In the genomic region with DNA sequence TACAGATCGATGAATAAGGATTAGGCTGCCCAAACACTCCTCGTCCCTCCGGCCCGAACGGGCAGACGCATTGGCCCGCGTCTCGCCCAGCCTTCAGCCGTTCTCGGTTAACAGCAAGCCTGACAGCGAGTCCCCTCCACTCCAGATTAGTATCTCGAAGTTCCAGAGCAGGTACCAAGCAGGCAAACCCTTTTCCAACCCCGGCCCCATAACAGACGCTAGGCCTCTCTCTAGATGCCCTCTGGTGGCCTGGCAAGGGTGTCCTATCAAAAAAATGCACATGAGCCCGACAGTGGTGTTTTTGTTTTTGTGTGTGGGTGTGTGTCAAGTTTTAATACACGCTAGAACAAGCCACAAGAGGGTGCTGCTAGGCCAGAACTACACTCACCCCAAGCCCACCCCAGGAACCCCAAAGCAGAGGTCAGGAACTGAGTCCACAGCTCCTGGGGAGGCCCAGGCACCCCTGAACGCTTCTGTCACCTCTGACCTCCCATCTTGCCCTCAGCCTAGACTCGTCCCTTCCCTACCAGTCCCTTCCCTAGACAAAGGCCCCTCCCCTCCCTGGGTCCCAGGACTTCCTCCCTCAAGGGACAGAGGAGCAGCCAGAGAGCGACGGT, we compare ENCODE assay signal across 1 cellular context.
TF ChIP-seq lines count a peak whose summit lies in the region.

No MANE protein-coding gene starts in this region.

TF ChIP-seq in K562, 482 proteins besides CTCF, POLR2A, EP300 and RAD21 (continues in another document):
- TF ChIP-seq DPF2 (IDR thresholded peaks at IDR 0.05): peak; percentile 52; the same call in 1 of the 2 replicates
- 0 out of 2 replicates have a peak, but pooled peaks have one; percentile 25 for TF ChIP-seq ETV5 (CRISPR knock-in tag; IDR thresholded peaks at IDR 0.05; ENCODE audit: low read depth)
- no peak for TF ChIP-seq PHF21A (IDR thresholded peaks at IDR 0.05; ENCODE audit: borderline replicate concordance, low read depth)
- peak; percentile 18; the same call in 1 of the 2 replicates for TF ChIP-seq LARP7 (IDR thresholded peaks at IDR 0.05)
- peak; percentile 22; the same call in 1 of the 2 replicates for TF ChIP-seq SMC3 (conservative IDR thresholded peaks at IDR 0.05; ENCODE audit: insufficient read depth, low read depth, low read length)
- TF ChIP-seq, protein P1, sequence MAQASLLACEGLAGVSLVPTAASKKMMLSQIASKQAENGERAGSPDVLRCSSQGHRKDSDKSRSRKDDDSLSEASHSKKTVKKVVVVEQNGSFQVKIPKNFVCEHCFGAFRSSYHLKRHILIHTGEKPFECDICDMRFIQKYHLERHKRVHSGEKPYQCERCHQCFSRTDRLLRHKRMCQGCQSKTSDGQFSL (CRISPR knock-in tag; IDR thresholded peaks at IDR 0.05): peak; percentile 36; the same call in 1 of the 2 replicates
- TF ChIP-seq, protein P1 (tag; IDR thresholded peaks at IDR 0.05): 0 out of 4 replicates have a peak, but pooled peaks of 1 of the 2 experiments have one; percentile 80
- peak; percentile 38; the same call in 1 of the 2 replicates for TF ChIP-seq L3MBTL2 (IDR thresholded peaks at IDR 0.05)
- TF ChIP-seq RBM22 (IDR thresholded peaks at IDR 0.05; ENCODE audit: low read depth, low read length, poor library complexity, severe bottlenecking): no peak
- peak; percentile 8 for TF ChIP-seq HMGN3 (IDR thresholded peaks at IDR 0.05; ENCODE audit: borderline replicate concordance, extremely low read depth, insufficient read length, low read depth, low read length)
- TF ChIP-seq, protein P2, sequence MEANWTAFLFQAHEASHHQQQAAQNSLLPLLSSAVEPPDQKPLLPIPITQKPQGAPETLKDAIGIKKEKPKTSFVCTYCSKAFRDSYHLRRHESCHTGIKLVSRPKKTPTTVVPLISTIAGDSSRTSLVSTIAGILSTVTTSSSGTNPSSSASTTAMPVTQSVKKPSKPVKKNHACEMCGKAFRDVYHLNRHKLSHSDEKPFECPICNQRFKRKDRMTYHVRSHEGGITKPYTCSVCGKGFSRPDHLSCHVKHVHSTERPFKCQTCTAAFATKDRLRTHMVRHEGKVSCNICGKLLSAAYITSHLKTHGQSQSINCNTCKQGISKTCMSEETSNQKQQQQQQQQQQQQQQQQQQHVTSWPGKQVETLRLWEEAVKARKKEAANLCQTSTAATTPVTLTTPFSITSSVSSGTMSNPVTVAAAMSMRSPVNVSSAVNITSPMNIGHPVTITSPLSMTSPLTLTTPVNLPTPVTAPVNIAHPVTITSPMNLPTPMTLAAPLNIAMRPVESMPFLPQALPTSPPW (CRISPR knock-in tag; IDR thresholded peaks at IDR 0.05): peak; percentile 65
- TF ChIP-seq SMARCA5 (IDR thresholded peaks at IDR 0.05): 0 out of 2 replicates have a peak, but pooled peaks have one; percentile 36
- TF ChIP-seq NFIC (IDR thresholded peaks at IDR 0.05): 0 out of 2 replicates have a peak, but pooled peaks have one; percentile 14
- TF ChIP-seq MEIS2 (IDR thresholded peaks at IDR 0.05; ENCODE audit: partially characterized antibody): peak; percentile 9
- TF ChIP-seq, protein P3, sequence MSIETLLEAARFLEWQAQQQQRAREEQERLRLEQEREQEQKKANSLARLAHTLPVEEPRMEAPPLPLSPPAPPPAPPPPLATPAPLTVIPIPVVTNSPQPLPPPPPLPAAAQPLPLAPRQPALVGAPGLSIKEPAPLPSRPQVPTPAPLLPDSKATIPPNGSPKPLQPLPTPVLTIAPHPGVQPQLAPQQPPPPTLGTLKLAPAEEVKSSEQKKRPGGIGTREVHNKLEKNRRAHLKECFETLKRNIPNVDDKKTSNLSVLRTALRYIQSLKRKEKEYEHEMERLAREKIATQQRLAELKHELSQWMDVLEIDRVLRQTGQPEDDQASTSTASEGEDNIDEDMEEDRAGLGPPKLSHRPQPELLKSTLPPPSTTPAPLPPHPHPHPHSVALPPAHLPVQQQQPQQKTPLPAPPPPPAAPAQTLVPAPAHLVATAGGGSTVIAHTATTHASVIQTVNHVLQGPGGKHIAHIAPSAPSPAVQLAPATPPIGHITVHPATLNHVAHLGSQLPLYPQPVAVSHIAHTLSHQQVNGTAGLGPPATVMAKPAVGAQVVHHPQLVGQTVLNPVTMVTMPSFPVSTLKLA (conservative IDR thresholded peaks at IDR 0.05): peak; percentile 89 to 94
- no peak for TF ChIP-seq MCM2 (IDR thresholded peaks at IDR 0.05; ENCODE audit: low read depth)
- TF ChIP-seq, protein P4, sequence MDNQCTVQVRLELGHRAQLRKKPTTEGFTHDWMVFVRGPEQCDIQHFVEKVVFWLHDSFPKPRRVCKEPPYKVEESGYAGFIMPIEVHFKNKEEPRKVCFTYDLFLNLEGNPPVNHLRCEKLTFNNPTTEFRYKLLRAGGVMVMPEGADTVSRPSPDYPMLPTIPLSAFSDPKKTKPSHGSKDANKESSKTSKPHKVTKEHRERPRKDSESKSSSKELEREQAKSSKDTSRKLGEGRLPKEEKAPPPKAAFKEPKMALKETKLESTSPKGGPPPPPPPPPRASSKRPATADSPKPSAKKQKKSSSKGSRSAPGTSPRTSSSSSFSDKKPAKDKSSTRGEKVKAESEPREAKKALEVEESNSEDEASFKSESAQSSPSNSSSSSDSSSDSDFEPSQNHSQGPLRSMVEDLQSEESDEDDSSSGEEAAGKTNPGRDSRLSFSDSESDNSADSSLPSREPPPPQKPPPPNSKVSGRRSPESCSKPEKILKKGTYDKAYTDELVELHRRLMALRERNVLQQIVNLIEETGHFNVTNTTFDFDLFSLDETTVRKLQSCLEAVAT (IDR thresholded peaks at IDR 0.05): peak in 1 of 2 experiments; percentile 28; a peak in 1 of 4 replicates
- TF ChIP-seq EP400 (IDR thresholded peaks at IDR 0.05): peak; percentile 58
- TF ChIP-seq FOXM1 (IDR thresholded peaks at IDR 0.05; ENCODE audit: low read depth): peak; percentile 11; the same call in 1 of the 2 replicates
- TF ChIP-seq FOXM1 (CRISPR knock-in tag; IDR thresholded peaks at IDR 0.05; ENCODE audit: low read depth): no peak
- TF ChIP-seq, protein P5, sequence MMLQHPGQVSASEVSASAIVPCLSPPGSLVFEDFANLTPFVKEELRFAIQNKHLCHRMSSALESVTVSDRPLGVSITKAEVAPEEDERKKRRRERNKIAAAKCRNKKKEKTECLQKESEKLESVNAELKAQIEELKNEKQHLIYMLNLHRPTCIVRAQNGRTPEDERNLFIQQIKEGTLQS (IDR thresholded peaks at IDR 0.05): no peak
- TF ChIP-seq, protein P5 (CRISPR knock-in tag; conservative IDR thresholded peaks at IDR 0.05): peak; percentile 31; the same call in 1 of the 2 replicates
- TF ChIP-seq TARDBP (IDR thresholded peaks at IDR 0.05): peak; percentile 33; the same call in 1 of the 2 replicates
- TF ChIP-seq TAL1 (IDR thresholded peaks at IDR 0.05): 0 out of 2 replicates have a peak, but pooled peaks have one; percentile 15
- TF ChIP-seq BRF1 (IDR thresholded peaks at IDR 0.05; ENCODE audit: borderline replicate concordance, extremely low read depth, insufficient read length): no peak
- peak in 1 of 2 experiments; percentile 66; a peak in 1 of 4 replicates for TF ChIP-seq SIN3A (IDR thresholded peaks at IDR 0.05; ENCODE audit: borderline replicate concordance in 2 of 2, control insufficient read depth in 1 of 2, low read depth in 2 of 2, low read length in 2 of 2)
- no peak for TF ChIP-seq ZNF282 (CRISPR knock-in tag; IDR thresholded peaks at IDR 0.05)
- peak; percentile 6; the same call in 1 of the 2 replicates for TF ChIP-seq SAFB (IDR thresholded peaks at IDR 0.05; ENCODE audit: borderline replicate concordance, low read depth, low read length)
- TF ChIP-seq BRD9 (IDR thresholded peaks at IDR 0.05; ENCODE audit: low read depth, partially characterized antibody): peak; percentile 74
- no peak for TF ChIP-seq NR2C1 (IDR thresholded peaks at IDR 0.05)
- peak; percentile 79 for TF ChIP-seq NR2C1 (tag; IDR thresholded peaks at IDR 0.05)
- TF ChIP-seq, protein P6, sequence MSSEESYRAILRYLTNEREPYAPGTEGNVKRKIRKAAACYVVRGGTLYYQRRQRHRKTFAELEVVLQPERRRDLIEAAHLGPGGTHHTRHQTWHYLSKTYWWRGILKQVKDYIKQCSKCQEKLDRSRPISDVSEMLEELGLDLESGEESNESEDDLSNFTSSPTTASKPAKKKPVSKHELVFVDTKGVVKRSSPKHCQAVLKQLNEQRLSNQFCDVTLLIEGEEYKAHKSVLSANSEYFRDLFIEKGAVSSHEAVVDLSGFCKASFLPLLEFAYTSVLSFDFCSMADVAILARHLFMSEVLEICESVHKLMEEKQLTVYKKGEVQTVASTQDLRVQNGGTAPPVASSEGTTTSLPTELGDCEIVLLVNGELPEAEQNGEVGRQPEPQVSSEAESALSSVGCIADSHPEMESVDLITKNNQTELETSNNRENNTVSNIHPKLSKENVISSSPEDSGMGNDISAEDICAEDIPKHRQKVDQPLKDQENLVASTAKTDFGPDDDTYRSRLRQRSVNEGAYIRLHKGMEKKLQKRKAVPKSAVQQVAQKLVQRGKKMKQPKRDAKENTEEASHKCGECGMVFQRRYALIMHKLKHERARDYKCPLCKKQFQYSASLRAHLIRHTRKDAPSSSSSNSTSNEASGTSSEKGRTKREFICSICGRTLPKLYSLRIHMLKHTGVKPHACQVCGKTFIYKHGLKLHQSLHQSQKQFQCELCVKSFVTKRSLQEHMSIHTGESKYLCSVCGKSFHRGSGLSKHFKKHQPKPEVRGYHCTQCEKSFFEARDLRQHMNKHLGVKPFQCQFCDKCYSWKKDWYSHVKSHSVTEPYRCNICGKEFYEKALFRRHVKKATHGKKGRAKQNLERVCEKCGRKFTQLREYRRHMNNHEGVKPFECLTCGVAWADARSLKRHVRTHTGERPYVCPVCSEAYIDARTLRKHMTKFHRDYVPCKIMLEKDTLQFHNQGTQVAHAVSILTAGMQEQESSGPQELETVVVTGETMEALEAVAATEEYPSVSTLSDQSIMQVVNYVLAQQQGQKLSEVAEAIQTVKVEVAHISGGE (CRISPR knock-in tag; IDR thresholded peaks at IDR 0.05): peak in 1 of 3 experiments; percentile 49; a peak in 1 of 6 replicates
- TF ChIP-seq, protein P7, sequence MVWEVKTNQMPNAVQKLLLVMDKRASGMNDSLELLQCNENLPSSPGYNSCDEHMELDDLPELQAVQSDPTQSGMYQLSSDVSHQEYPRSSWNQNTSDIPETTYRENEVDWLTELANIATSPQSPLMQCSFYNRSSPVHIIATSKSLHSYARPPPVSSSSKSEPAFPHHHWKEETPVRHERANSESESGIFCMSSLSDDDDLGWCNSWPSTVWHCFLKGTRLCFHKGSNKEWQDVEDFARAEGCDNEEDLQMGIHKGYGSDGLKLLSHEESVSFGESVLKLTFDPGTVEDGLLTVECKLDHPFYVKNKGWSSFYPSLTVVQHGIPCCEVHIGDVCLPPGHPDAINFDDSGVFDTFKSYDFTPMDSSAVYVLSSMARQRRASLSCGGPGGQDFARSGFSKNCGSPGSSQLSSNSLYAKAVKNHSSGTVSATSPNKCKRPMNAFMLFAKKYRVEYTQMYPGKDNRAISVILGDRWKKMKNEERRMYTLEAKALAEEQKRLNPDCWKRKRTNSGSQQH (CRISPR knock-in tag; IDR thresholded peaks at IDR 0.05): peak; percentile 7; the same call in 1 of the 2 replicates
- TF ChIP-seq ZNF766 (CRISPR knock-in tag; conservative IDR thresholded peaks at IDR 0.05): peak; percentile 73
- TF ChIP-seq, protein P8, sequence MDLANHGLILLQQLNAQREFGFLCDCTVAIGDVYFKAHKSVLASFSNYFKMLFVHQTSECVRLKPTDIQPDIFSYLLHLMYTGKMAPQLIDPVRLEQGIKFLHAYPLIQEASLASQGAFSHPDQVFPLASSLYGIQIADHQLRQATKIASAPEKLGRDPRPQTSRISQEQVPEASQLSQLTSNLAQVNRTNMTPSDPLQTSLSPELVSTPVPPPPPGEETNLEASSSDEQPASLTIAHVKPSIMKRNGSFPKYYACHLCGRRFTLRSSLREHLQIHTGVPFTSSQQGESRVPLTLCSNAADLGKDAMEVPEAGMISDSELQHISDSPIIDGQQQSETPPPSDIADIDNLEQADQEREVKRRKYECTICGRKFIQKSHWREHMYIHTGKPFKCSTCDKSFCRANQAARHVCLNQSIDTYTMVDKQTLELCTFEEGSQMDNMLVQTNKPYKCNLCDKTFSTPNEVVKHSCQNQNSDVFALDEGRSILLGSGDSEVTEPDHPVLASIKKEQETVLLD (IDR thresholded peaks at IDR 0.05): peak; percentile 84
- peak; percentile 7; the same call in 1 of the 2 replicates for TF ChIP-seq MYC (IDR thresholded peaks at IDR 0.05; ENCODE audit: low read depth, low read length)
- TF ChIP-seq MYC (CRISPR knock-in tag; IDR thresholded peaks at IDR 0.05; ENCODE audit: borderline replicate concordance, low read depth): peak; percentile 35; the same call in 1 of the 2 replicates
- TF ChIP-seq LEF1 (IDR thresholded peaks at IDR 0.05): 0 out of 2 replicates have a peak, but pooled peaks have one; percentile 33
- no peak for TF ChIP-seq SETDB1 (IDR thresholded peaks at IDR 0.05; ENCODE audit: low read length)
- 0 out of 2 replicates have a peak, but pooled peaks have one; percentile 5 for TF ChIP-seq ZNF134 (CRISPR knock-in tag; conservative IDR thresholded peaks at IDR 0.05)
- TF ChIP-seq, protein P9, sequence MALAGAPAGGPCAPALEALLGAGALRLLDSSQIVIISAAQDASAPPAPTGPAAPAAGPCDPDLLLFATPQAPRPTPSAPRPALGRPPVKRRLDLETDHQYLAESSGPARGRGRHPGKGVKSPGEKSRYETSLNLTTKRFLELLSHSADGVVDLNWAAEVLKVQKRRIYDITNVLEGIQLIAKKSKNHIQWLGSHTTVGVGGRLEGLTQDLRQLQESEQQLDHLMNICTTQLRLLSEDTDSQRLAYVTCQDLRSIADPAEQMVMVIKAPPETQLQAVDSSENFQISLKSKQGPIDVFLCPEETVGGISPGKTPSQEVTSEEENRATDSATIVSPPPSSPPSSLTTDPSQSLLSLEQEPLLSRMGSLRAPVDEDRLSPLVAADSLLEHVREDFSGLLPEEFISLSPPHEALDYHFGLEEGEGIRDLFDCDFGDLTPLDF (CRISPR knock-in tag; IDR thresholded peaks at IDR 0.05): no peak
- no peak for TF ChIP-seq PHF20 (IDR thresholded peaks at IDR 0.05; ENCODE audit: partially characterized antibody)
